ENCODE assay signal across 8 cellular contexts in genomic region chr1:150235852-150236613, GRCh38. TPM values are rescaled to one million over a fixed set of nuclear protein-coding genes. Genes with fewer than 3 reads are reported as not detected.
DNase-seq lines count a peak whose midpoint lies in the region; ATAC-seq, FAIRE-seq and TF ChIP-seq lines count a peak whose summit lies in the region.

Gene ANP32E (minus strand): TSS chr1:150236112. CDS start chr1:150235786, 326 bp downstream.

- H3K4me1 ChIP-seq in right atrium auricular region (peaks cover 0 to 16% of the 10 kb centered on the region in 2 donors), psoas muscle (peaks cover 3% of the 10 kb centered on the region)

- intact Hi-C loops in T-helper 2 cell treated with Interferon-gamma antibody and Interleukin-4, amounts not matched to agents 100 ng/mL and 5 ng/mL, for 36 hours (cut with micrococcal nuclease), result loop anchor here (1.0 to 10.0 kb wide), 6 partner anchors 33 to 389 kb away; partner anchors contain the start of genes APH1A, ENSA, MRPS21 and PRPF3
- intact Hi-C loops in psoas muscle (cut with DNase I), result loop anchor here in 1 of 2 donors (5.0 kb wide), 1 partner anchor 46 kb away; the partner anchor contains the start of gene CIART

- H3K27me3 ChIP-seq in right atrium auricular region (no peaks in the 10 kb centered on the region), psoas muscle (ENCODE audit: insufficient read depth in 3 of 3, low read length in 2 of 3) (no peaks in the 10 kb centered on the region)

- no peaks in the 10 kb centered on the region for H3K9me3 ChIP-seq in right atrium auricular region
- H3K9me3 ChIP-seq in psoas muscle, result no peaks in the 10 kb centered on the region

- TF ChIP-seq CTCF in right atrium auricular region (IDR thresholded peaks at IDR 0.05) (no peak), psoas muscle (IDR thresholded peaks at IDR 0.05) (peak; percentile 28)

- ATAC-seq in GM18502 (IDR thresholded peaks at IDR 0.05; ENCODE audit: poor library complexity, unreplicated experiment) (peak; percentile 82), HG02970 (IDR thresholded peaks at IDR 0.05; ENCODE audit: low FRiP score, unreplicated experiment) (peak; percentile 78), psoas muscle (peak; percentile 94 to 97 (median 96))

- no peaks in the 10 kb centered on the region for H3K36me3 ChIP-seq in right atrium auricular region
- peaks cover 0 to 5% of the 10 kb centered on the region in 2 donors for H3K36me3 ChIP-seq in psoas muscle (ENCODE audit: insufficient read depth in 1 of 2, low read depth in 1 of 2)

- no peak for FAIRE-seq in urothelium cell line (lab: Jason Lieb, UNC)

- 0 to 1% (median 0%) methylated on average over 33 of the region's 33 CpGs for WGBS in psoas muscle, 3 donors

- H3K4me3 ChIP-seq in right atrium auricular region (peak within 1 kb of the TSS; percentile 84 to 88), psoas muscle (peak within 1 kb of the TSS; percentile 83)

- DNase-seq in NCI-H187 treated with DMSO at 0.1 percent for 48 hours (lab: John Stamatoyannopoulos, UW), result peak; percentile 100
- DNase-seq in anterior cingulate cortex (lab: John Stamatoyannopoulos, UW), result peak; percentile 48 to 98 (median 90)
- DNase-seq in right atrium auricular region (ENCODE audit: low spot score), result peak; percentile 98
- peak; percentile 93 to 97 for DNase-seq in psoas muscle
- peak; percentile 98 for DNase-seq in urothelium cell line (ENCODE audit: low spot score)

- H3K27ac ChIP-seq in right atrium auricular region (peak within 1 kb of the TSS; percentile 95 to 96), psoas muscle (peak within 1 kb of the TSS; percentile 98)

RNA-seq across cellular contexts. Expression of gene ANP32E, which starts in this region (rescaled TPM):
- 170 and 171 TPM in 2 replicates for total RNA-seq in T-helper 2 cell treated with Interferon-gamma antibody and Interleukin-4, amounts not matched to agents 100 ng/mL and 5 ng/mL, for 36 hours
- 10 to 100 TPM; 19.0 to 24.5 TPM for total RNA-seq in right atrium auricular region
- total RNA-seq in psoas muscle, result 10 to 100 TPM; 26.9 to 37.4 (median 31.9) TPM
- 10 to 100 TPM; 14.4 to 93.0 (median 23.2) TPM for polyA plus RNA-seq in psoas muscle

Comparison
In these comparisons a context has a peak if more than half of its experiments do, and no peak if none do; other contexts are left out.
1. Peak in every context shown above with its lines: DNase-seq, ATAC-seq, H3K4me3 ChIP-seq and H3K27ac ChIP-seq.